In genomic region chr21:40926238-40926637, GRCh38 we compare ENCODE assay signal across 29 cellular contexts.
"Had no signal": no experiment of that assay in that cellular context is flagged by ENCODE, and none has a peak within 500 bp of the region (broad histone marks: within the 10 kb centered on the region; RNA-seq: fewer than 3 reads in every experiment).

No MANE protein-coding gene starts in this region.

- H3K36me3 ChIP-seq: stomach, suprapubic skin, thoracic aorta, thyroid gland, tibial artery, tibial nerve, transverse colon, upper lobe of left lung, upper lobe of right lung, uterus, vagina had no signal

- H3K27me3 ChIP-seq: stomach, suprapubic skin, testis, thyroid gland, tibial artery, tibial nerve, transverse colon, upper lobe of left lung, upper lobe of right lung, uterus, vagina had no signal

- H3K4me3 Mint-ChIP-seq: stimulated activated effector memory CD8-positive, alpha-beta T cell treated with anti-CD3 and anti-CD28 coated beads, Interleukin-12 subunit alpha, Interleukin-12 subunit beta, amount 100 ng/mL, for 72 hours; stimulated activated memory B cell treated with anti-CD40 and anti-IgM and Interleukin-4, amounts not matched to agents 10 μg/mL and 1 μg/mL and 100 μg/mL, for 72 hours; stimulated activated naive B cell treated with anti-CD40 and anti-IgM and Interleukin-4, amounts not matched to agents 10 μg/mL and 1 μg/mL and 100 μg/mL, for 72 hours; stimulated activated naive CD8-positive, alpha-beta T cell treated with anti-CD3 and anti-CD28 coated beads, Interleukin-15, amount 100 ng/mL, for 72 hours; stimulated activated naive CD8-positive, alpha-beta T cell treated with anti-CD3 and anti-CD28 coated beads, Interleukin-15, Interleukin-2, amounts not matched to agents 100 ng/mL and 50 ng/mL, for 24 hours; type B pancreatic cell had no signal

- ATAC-seq: stimulated activated effector memory CD8-positive, alpha-beta T cell treated with anti-CD3 and anti-CD28 coated beads, Interleukin-12 subunit alpha, Interleukin-12 subunit beta, amount 100 ng/mL, for 72 hours; stimulated activated memory B cell treated with anti-CD40 and anti-IgM and Interleukin-4, amounts not matched to agents 10 μg/mL and 1 μg/mL and 100 μg/mL, for 72 hours; stimulated activated naive B cell treated with anti-CD40 and anti-IgM and Interleukin-4, amounts not matched to agents 10 μg/mL and 1 μg/mL and 100 μg/mL, for 72 hours; stimulated activated naive CD8-positive, alpha-beta T cell treated with anti-CD3 and anti-CD28 coated beads, Interleukin-15, amount 100 ng/mL, for 72 hours; stimulated activated naive CD8-positive, alpha-beta T cell treated with anti-CD3 and anti-CD28 coated beads, Interleukin-15, Interleukin-2, amounts not matched to agents 100 U/mL and 50 U/mL, for 24 hours; upper lobe of right lung had no signal

- H3K27ac ChIP-seq: stomach, suprapubic skin, testis, thoracic aorta, thyroid gland, tibial artery, tibial nerve, transverse colon, upper lobe of left lung, upper lobe of right lung, uterus, vagina had no signal

- DNase-seq: stimulated activated CD4-positive, alpha-beta T cell treated with anti-CD3 and anti-CD28 coated beads, Interleukin-2, amount 100 ng/mL, for 48 hours; stimulated activated CD4-positive, alpha-beta T cell treated with anti-CD3 and anti-CD28 coated beads, Interleukin-4, amount 100 ng/mL, for 1 hour; stimulated activated CD4-positive, alpha-beta T cell treated with anti-CD3 and anti-CD28 coated beads, Interleukin-4, amount 100 ng/mL, for 24 hours; stimulated activated CD4-positive, alpha-beta T cell treated with anti-CD3 and anti-CD28 coated beads, Interleukin-4, amount 100 ng/mL, for 4 hours; stimulated activated CD8-positive, alpha-beta memory T cell treated with anti-CD3 and anti-CD28 coated beads, Interleukin-4, amount 100 ng/mL, for 48 hours; stimulated activated naive B cell treated with anti-CD40 and anti-IgM and Interleukin-4, amounts not matched to agents 10 μg/mL and 1 μg/mL and 100 μg/mL, for 72 hours; stimulated activated naive CD4-positive, alpha-beta T cell; stimulated activated naive CD4-positive, alpha-beta T cell treated with Interleukin-2 at 50 U/mL for 16 hours; stimulated activated naive CD8-positive, alpha-beta T cell treated with anti-CD3 and anti-CD28 coated beads, Interleukin-15, amount 100 ng/mL, for 72 hours; stimulated activated naive CD8-positive, alpha-beta T cell treated with anti-CD3 and anti-CD28 coated beads, Interleukin-15, Interleukin-2, amounts not matched to agents 100 U/mL and 50 U/mL, for 24 hours; stomach; substantia nigra; testis; thyroid gland; tibial artery; transverse colon; trophoblast cell; upper lobe of left lung; upper lobe of right lung; uterus had no signal

- H3K27ac Mint-ChIP-seq: stimulated activated effector memory CD8-positive, alpha-beta T cell treated with anti-CD3 and anti-CD28 coated beads, Interleukin-12 subunit alpha, Interleukin-12 subunit beta, amount 100 ng/mL, for 72 hours; stimulated activated memory B cell treated with anti-CD40 and anti-IgM and Interleukin-4, amounts not matched to agents 10 μg/mL and 1 μg/mL and 100 μg/mL, for 72 hours; stimulated activated naive B cell treated with anti-CD40 and anti-IgM and Interleukin-4, amounts not matched to agents 10 μg/mL and 1 μg/mL and 100 μg/mL, for 72 hours; stimulated activated naive CD8-positive, alpha-beta T cell treated with anti-CD3 and anti-CD28 coated beads, Interleukin-15, amount 100 ng/mL, for 72 hours; stimulated activated naive CD8-positive, alpha-beta T cell treated with anti-CD3 and anti-CD28 coated beads, Interleukin-15, Interleukin-2, amounts not matched to agents 100 ng/mL and 50 ng/mL, for 24 hours; type B pancreatic cell had no signal

- H3K4me1 ChIP-seq: stomach, testis, thyroid gland, tibial artery, tibial nerve, transverse colon, upper lobe of left lung, upper lobe of right lung, uterus, vagina had no signal

- H3K4me1 Mint-ChIP-seq: stimulated activated effector memory CD8-positive, alpha-beta T cell treated with anti-CD3 and anti-CD28 coated beads, Interleukin-12 subunit alpha, Interleukin-12 subunit beta, amount 100 ng/mL, for 72 hours; stimulated activated memory B cell treated with anti-CD40 and anti-IgM and Interleukin-4, amounts not matched to agents 10 μg/mL and 1 μg/mL and 100 μg/mL, for 72 hours; stimulated activated naive B cell treated with anti-CD40 and anti-IgM and Interleukin-4, amounts not matched to agents 10 μg/mL and 1 μg/mL and 100 μg/mL, for 72 hours; stimulated activated naive CD8-positive, alpha-beta T cell treated with anti-CD3 and anti-CD28 coated beads, Interleukin-15, amount 100 ng/mL, for 72 hours had no signal

- H3K9me3 ChIP-seq: testis, thoracic aorta, thyroid gland, transverse colon, upper lobe of right lung, uterus, vagina had no signal

- FAIRE-seq: urothelium cell line had no signal

- H3K36me3 Mint-ChIP-seq: stimulated activated effector memory CD8-positive, alpha-beta T cell treated with anti-CD3 and anti-CD28 coated beads, Interleukin-12 subunit alpha, Interleukin-12 subunit beta, amount 100 ng/mL, for 72 hours; stimulated activated memory B cell treated with anti-CD40 and anti-IgM and Interleukin-4, amounts not matched to agents 10 μg/mL and 1 μg/mL and 100 μg/mL, for 72 hours; stimulated activated naive B cell treated with anti-CD40 and anti-IgM and Interleukin-4, amounts not matched to agents 10 μg/mL and 1 μg/mL and 100 μg/mL, for 72 hours; type B pancreatic cell had no signal

- H3K27me3 Mint-ChIP-seq: stimulated activated memory B cell treated with anti-CD40 and anti-IgM and Interleukin-4, amounts not matched to agents 10 μg/mL and 1 μg/mL and 100 μg/mL, for 72 hours; stimulated activated naive CD8-positive, alpha-beta T cell treated with anti-CD3 and anti-CD28 coated beads, Interleukin-15, amount 100 ng/mL, for 72 hours; stimulated activated naive CD8-positive, alpha-beta T cell treated with anti-CD3 and anti-CD28 coated beads, Interleukin-15, Interleukin-2, amounts not matched to agents 100 ng/mL and 50 ng/mL, for 24 hours; type B pancreatic cell had no signal

- H3K4me3 ChIP-seq: stomach, suprapubic skin, testis, thoracic aorta, thyroid gland, tibial artery, tibial nerve, transverse colon, upper lobe of left lung, upper lobe of right lung, uterus, vagina had no signal
